Comparison of ENCODE assay signal across 1 cellular context in the genomic region with DNA sequence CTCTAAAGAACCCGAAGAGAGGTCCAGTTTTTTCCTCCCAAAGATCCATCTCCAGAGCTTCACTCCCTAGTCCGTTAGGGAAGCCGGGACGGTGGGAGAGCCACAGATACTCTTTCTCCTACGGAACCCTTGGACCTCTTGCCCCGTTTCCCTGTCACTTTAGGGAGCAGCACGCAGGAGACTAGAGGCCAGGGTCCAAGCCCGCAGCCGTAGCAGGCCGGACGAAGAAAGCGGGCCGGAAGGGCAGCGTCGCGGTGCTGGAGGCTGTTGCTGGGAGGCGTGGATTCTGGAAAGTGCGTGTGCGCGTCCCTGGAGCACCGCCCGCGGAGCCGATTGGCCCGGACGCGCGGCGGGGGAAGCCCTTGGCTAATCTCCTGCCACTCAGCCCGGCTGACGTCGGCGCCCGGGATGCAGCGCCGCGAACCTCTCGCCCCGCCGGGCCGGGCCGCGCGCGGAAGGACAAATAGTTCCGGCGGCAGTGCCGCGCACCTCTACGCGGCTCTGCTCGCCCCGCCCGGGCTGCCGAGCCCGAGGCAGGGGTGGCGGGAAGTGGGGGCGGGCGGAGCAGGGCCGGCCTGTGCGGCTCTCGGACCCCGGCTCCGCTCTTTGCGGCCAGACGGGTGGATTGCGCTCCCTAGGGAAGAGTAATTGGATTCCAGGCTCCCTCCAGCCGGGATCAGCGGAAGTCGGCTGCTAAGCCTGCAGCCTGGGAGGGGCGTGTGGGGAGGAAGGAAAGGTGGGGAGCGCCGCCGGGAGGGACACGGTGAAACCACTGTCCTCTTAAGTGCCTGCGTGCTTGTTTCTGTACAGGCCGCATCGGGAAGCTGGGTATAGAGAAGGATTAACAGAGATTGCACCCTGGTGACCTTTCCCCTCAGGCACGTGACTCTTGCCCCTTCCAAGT.
TF ChIP-seq lines count a peak whose summit lies in the region.

No MANE protein-coding gene starts in this region.

TF ChIP-seq in GM12878, 131 proteins besides CTCF, POLR2A, EP300 and RAD21 (continued from another document and continues in another):
- TF ChIP-seq MYC (IDR thresholded peaks at IDR 0.05; ENCODE audit: insufficient read depth, insufficient read length, insufficient replicate concordance, low read length, severe bottlenecking): peak; percentile 62
- TF ChIP-seq IRF4 (IDR thresholded peaks at IDR 0.05; ENCODE audit: low read depth, low read length): 0 out of 2 replicates have a peak, but pooled peaks have one; percentile 6
- TF ChIP-seq, protein P1, sequence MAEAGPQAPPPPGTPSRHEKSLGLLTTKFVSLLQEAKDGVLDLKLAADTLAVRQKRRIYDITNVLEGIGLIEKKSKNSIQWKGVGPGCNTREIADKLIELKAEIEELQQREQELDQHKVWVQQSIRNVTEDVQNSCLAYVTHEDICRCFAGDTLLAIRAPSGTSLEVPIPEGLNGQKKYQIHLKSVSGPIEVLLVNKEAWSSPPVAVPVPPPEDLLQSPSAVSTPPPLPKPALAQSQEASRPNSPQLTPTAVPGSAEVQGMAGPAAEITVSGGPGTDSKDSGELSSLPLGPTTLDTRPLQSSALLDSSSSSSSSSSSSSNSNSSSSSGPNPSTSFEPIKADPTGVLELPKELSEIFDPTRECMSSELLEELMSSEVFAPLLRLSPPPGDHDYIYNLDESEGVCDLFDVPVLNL (IDR thresholded peaks at IDR 0.05; ENCODE audit: low read depth, low read length): peak; percentile 48; the same call in 1 of the 2 replicates
- TF ChIP-seq, protein P2, sequence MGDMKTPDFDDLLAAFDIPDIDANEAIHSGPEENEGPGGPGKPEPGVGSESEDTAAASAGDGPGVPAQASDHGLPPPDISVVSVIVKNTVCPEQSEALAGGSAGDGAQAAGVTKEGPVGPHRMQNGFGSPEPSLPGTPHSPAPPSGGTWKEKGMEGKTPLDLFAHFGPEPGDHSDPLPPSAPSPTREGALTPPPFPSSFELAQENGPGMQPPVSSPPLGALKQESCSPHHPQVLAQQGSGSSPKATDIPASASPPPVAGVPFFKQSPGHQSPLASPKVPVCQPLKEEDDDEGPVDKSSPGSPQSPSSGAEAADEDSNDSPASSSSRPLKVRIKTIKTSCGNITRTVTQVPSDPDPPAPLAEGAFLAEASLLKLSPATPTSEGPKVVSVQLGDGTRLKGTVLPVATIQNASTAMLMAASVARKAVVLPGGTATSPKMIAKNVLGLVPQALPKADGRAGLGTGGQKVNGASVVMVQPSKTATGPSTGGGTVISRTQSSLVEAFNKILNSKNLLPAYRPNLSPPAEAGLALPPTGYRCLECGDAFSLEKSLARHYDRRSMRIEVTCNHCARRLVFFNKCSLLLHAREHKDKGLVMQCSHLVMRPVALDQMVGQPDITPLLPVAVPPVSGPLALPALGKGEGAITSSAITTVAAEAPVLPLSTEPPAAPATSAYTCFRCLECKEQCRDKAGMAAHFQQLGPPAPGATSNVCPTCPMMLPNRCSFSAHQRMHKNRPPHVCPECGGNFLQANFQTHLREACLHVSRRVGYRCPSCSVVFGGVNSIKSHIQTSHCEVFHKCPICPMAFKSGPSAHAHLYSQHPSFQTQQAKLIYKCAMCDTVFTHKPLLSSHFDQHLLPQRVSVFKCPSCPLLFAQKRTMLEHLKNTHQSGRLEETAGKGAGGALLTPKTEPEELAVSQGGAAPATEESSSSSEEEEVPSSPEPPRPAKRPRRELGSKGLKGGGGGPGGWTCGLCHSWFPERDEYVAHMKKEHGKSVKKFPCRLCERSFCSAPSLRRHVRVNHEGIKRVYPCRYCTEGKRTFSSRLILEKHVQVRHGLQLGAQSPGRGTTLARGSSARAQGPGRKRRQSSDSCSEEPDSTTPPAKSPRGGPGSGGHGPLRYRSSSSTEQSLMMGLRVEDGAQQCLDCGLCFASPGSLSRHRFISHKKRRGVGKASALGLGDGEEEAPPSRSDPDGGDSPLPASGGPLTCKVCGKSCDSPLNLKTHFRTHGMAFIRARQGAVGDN (IDR thresholded peaks at IDR 0.05): peak; percentile 69; the same call in 1 of the 2 replicates
- no peak for TF ChIP-seq SREBF2 (IDR thresholded peaks at IDR 0.05; ENCODE audit: low read length)
- 0 out of 2 replicates have a peak, but pooled peaks have one; percentile 69 for TF ChIP-seq STAT1 (conservative IDR thresholded peaks at IDR 0.05)
- TF ChIP-seq SUZ12 (IDR thresholded peaks at IDR 0.05; ENCODE audit: unreplicated experiment): no peak
- TF ChIP-seq NR2C1 (IDR thresholded peaks at IDR 0.05): peak; percentile 83
- no peak for TF ChIP-seq STAT3 (IDR thresholded peaks at IDR 0.05; ENCODE audit: low read depth, low read length)
- peak; percentile 97 for TF ChIP-seq GATAD2B (conservative IDR thresholded peaks at IDR 0.05; ENCODE audit: low read depth)
- TF ChIP-seq ZSCAN29 (IDR thresholded peaks at IDR 0.05): peak; percentile 57; the same call in 1 of the 2 replicates
- TF ChIP-seq RFX5 (IDR thresholded peaks at IDR 0.05; ENCODE audit: low read depth, low read length): peak; percentile 63; the same call in 1 of the 2 replicates
- no peak for TF ChIP-seq SIN3A (IDR thresholded peaks at IDR 0.05; ENCODE audit: low read depth, low read length)
- TF ChIP-seq DPF2 (IDR thresholded peaks at IDR 0.05): peak; percentile 93
- TF ChIP-seq HDAC6 (IDR thresholded peaks at IDR 0.05; ENCODE audit: unreplicated experiment): no peak
- TF ChIP-seq ZNF217 (IDR thresholded peaks at IDR 0.05): 0 out of 2 replicates have a peak, but pooled peaks have one; percentile 51
- TF ChIP-seq HCFC1 (IDR thresholded peaks at IDR 0.05; ENCODE audit: low read length): 0 out of 2 replicates have a peak, but pooled peaks have one; percentile 18
- peak; percentile 56; the same call in 1 of the 2 replicates for TF ChIP-seq ZBED1 (IDR thresholded peaks at IDR 0.05; ENCODE audit: borderline replicate concordance)
- TF ChIP-seq MEF2B (IDR thresholded peaks at IDR 0.05; ENCODE audit: partially characterized antibody, poor library complexity, severe bottlenecking): peak; percentile 32
- 0 out of 2 replicates have a peak, but pooled peaks have one; percentile 30 for TF ChIP-seq ZNF24 (IDR thresholded peaks at IDR 0.05)
- peak; percentile 39; the same call in 1 of the 2 replicates for TF ChIP-seq ASH2L (IDR thresholded peaks at IDR 0.05; ENCODE audit: borderline replicate concordance, low read depth)
- TF ChIP-seq TCF12 (IDR thresholded peaks at IDR 0.05; ENCODE audit: low read depth, low read length): 0 out of 2 replicates have a peak, but pooled peaks have one; percentile 24
- TF ChIP-seq EGR1 (IDR thresholded peaks at IDR 0.05; ENCODE audit: borderline replicate concordance in 1 of 2, low read depth in 2 of 2, low read length in 2 of 2): peak in 1 of 2 experiments; percentile 88; a peak in 2 of 3 replicates
- TF ChIP-seq SIX5 (IDR thresholded peaks at IDR 0.05; ENCODE audit: low read depth, low read length, severe bottlenecking): no peak
- TF ChIP-seq, protein P3, sequence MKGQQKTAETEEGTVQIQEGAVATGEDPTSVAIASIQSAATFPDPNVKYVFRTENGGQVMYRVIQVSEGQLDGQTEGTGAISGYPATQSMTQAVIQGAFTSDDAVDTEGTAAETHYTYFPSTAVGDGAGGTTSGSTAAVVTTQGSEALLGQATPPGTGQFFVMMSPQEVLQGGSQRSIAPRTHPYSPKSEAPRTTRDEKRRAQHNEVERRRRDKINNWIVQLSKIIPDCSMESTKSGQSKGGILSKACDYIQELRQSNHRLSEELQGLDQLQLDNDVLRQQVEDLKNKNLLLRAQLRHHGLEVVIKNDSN (IDR thresholded peaks at IDR 0.05; ENCODE audit: borderline replicate concordance, extremely low read length, insufficient read depth, low read depth, low read length): peak; percentile 76
- peak; percentile 48; the same call in 1 of the 2 replicates for TF ChIP-seq GABPA (IDR thresholded peaks at IDR 0.05; ENCODE audit: low read depth)
- TF ChIP-seq, protein P4, sequence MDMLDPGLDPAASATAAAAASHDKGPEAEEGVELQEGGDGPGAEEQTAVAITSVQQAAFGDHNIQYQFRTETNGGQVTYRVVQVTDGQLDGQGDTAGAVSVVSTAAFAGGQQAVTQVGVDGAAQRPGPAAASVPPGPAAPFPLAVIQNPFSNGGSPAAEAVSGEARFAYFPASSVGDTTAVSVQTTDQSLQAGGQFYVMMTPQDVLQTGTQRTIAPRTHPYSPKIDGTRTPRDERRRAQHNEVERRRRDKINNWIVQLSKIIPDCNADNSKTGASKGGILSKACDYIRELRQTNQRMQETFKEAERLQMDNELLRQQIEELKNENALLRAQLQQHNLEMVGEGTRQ (IDR thresholded peaks at IDR 0.05; ENCODE audit: borderline replicate concordance, low read depth, low read length): peak; percentile 21; the same call in 1 of the 2 replicates
- peak; percentile 87 for TF ChIP-seq YY1 (IDR thresholded peaks at IDR 0.05; ENCODE audit: low read depth, low read length)
- TF ChIP-seq CHD1 (IDR thresholded peaks at IDR 0.05; ENCODE audit: low read depth, low read length): no peak; the same call in 1 of the 2 replicates
- peak; percentile 66; the same call in 1 of the 2 replicates for TF ChIP-seq PML (IDR thresholded peaks at IDR 0.05; ENCODE audit: low read length)
- 0 out of 2 replicates have a peak, but pooled peaks have one; percentile 34 for TF ChIP-seq MEF2A (IDR thresholded peaks at IDR 0.05; ENCODE audit: insufficient read depth, low read depth, low read length)
- TF ChIP-seq BACH1 (IDR thresholded peaks at IDR 0.05; ENCODE audit: borderline replicate concordance): peak; percentile 63; the same call in 1 of the 2 replicates
- peak; percentile 85 for TF ChIP-seq POLR2AphosphoS5 (IDR thresholded peaks at IDR 0.05; ENCODE audit: low read length)
- TF ChIP-seq MTA2 (IDR thresholded peaks at IDR 0.05; ENCODE audit: low read depth): no peak
- peak; percentile 89 for TF ChIP-seq NR2F1 (conservative IDR thresholded peaks at IDR 0.05)
- peak; percentile 7; the same call in 1 of the 2 replicates for TF ChIP-seq RUNX3 (IDR thresholded peaks at IDR 0.05; ENCODE audit: low read length)
- TF ChIP-seq, protein P5, sequence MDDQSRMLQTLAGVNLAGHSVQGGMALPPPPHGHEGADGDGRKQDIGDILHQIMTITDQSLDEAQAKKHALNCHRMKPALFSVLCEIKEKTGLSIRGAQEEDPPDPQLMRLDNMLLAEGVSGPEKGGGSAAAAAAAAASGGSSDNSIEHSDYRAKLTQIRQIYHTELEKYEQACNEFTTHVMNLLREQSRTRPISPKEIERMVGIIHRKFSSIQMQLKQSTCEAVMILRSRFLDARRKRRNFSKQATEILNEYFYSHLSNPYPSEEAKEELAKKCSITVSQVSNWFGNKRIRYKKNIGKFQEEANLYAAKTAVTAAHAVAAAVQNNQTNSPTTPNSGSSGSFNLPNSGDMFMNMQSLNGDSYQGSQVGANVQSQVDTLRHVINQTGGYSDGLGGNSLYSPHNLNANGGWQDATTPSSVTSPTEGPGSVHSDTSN (IDR thresholded peaks at IDR 0.05; ENCODE audit: insufficient replicate concordance, low read depth, low read length): peak; percentile 91
- TF ChIP-seq TCF3 (IDR thresholded peaks at IDR 0.05; ENCODE audit: borderline replicate concordance, insufficient read depth, low read depth, low read length): peak; percentile 68; the same call in 1 of the 2 replicates
- TF ChIP-seq RB1 (IDR thresholded peaks at IDR 0.05; ENCODE audit: borderline replicate concordance): peak; percentile 96; the same call in 1 of the 2 replicates
- peak; percentile 46 for TF ChIP-seq SP1 (IDR thresholded peaks at IDR 0.05; ENCODE audit: low read depth, low read length)
- peak; percentile 71; the same call in 1 of the 2 replicates for TF ChIP-seq EED (IDR thresholded peaks at IDR 0.05; ENCODE audit: low read depth)
- TF ChIP-seq, protein P6, sequence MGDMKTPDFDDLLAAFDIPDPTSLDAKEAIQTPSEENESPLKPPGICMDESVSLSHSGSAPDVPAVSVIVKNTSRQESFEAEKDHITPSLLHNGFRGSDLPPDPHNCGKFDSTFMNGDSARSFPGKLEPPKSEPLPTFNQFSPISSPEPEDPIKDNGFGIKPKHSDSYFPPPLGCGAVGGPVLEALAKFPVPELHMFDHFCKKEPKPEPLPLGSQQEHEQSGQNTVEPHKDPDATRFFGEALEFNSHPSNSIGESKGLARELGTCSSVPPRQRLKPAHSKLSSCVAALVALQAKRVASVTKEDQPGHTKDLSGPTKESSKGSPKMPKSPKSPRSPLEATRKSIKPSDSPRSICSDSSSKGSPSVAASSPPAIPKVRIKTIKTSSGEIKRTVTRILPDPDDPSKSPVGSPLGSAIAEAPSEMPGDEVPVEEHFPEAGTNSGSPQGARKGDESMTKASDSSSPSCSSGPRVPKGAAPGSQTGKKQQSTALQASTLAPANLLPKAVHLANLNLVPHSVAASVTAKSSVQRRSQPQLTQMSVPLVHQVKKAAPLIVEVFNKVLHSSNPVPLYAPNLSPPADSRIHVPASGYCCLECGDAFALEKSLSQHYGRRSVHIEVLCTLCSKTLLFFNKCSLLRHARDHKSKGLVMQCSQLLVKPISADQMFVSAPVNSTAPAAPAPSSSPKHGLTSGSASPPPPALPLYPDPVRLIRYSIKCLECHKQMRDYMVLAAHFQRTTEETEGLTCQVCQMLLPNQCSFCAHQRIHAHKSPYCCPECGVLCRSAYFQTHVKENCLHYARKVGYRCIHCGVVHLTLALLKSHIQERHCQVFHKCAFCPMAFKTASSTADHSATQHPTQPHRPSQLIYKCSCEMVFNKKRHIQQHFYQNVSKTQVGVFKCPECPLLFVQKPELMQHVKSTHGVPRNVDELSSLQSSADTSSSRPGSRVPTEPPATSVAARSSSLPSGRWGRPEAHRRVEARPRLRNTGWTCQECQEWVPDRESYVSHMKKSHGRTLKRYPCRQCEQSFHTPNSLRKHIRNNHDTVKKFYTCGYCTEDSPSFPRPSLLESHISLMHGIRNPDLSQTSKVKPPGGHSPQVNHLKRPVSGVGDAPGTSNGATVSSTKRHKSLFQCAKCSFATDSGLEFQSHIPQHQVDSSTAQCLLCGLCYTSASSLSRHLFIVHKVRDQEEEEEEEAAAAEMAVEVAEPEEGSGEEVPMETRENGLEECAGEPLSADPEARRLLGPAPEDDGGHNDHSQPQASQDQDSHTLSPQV (IDR thresholded peaks at IDR 0.05): 0 out of 2 replicates have a peak, but pooled peaks have one; percentile 43
